Comparison of ENCODE assay signal across 8 cellular contexts in genomic region chr13:75481176-75482069, GRCh38. TPM values are rescaled to one million over a fixed set of nuclear protein-coding genes. Genes with fewer than 3 reads are reported as not detected.
A peak's percentile ranks its signal among the peaks of the same experiment; 100 is the strongest.
DNase-seq lines count a peak whose midpoint lies in the region; ATAC-seq lines count a peak whose summit lies in the region.

No MANE protein-coding gene starts in this region.

- intact Hi-C loops in right cardiac atrium (cut with DNase I) = loop anchor here (5.0 to 10.0 kb wide), 2 partner anchors 53 to 109 kb away; partner anchors contain the start of gene COMMD6 (in 1 of the 4)

- H3K36me3 ChIP-seq in NT2/D1 (ENCODE audit: insufficient read depth, insufficient read length, low read length) (no peaks in the 10 kb centered on the region), rectal smooth muscle tissue (ENCODE audit: control insufficient read depth, insufficient read depth, low read length) (no peaks in the 10 kb centered on the region)

- H3K4me3 ChIP-seq in NT2/D1 (ENCODE audit: insufficient read length, low read depth) (peak overlapping the region; percentile 68), right cardiac atrium (ENCODE audit: low read length) (peak overlapping the region; percentile 88), rectal smooth muscle tissue (ENCODE audit: low read length) (peak overlapping the region; percentile 75)

- POLR2A ChIA-PET in activated naive CD8-positive, alpha-beta T cell treated with anti-CD3 and anti-CD28 coated beads, Interleukin-2, amount 10 ng/mL, durations not matched to agents 7 days and 5 days (lab: Charles Lee) = interaction anchor here (0.8 kb wide), 1 partner anchor 155 kb away, joined by 3 read pairs; no protein-coding TSS in a partner anchor

- no peak overlapping the region for H3K27ac Mint-ChIP-seq in activated naive CD8-positive, alpha-beta T cell treated with anti-CD3 and anti-CD28 coated beads, Interleukin-2, amount 10 ng/mL, durations not matched to agents 7 days and 5 days

- peaks cover 10% of the 10 kb centered on the region for H3K4me1 Mint-ChIP-seq in activated naive CD8-positive, alpha-beta T cell treated with anti-CD3 and anti-CD28 coated beads, Interleukin-2, amount 10 ng/mL, durations not matched to agents 7 days and 5 days

- DNase-seq in AG20443 (ENCODE audit: low spot score) (peak; percentile 42), NT2/D1 (ENCODE audit: low read depth, low spot score) (no peak), right cardiac atrium (peak; percentile 42 to 79 (median 77)), NCI-H226 (no peak)
- peak; percentile 63 for DNase-seq in activated naive CD8-positive, alpha-beta T cell treated with anti-CD3 and anti-CD28 coated beads, Interleukin-2, amount 10 ng/mL, durations not matched to agents 7 days and 5 days

- no peaks in the 10 kb centered on the region for H3K9me3 ChIP-seq in NT2/D1 (ENCODE audit: insufficient read depth, low read length)
- H3K9me3 ChIP-seq in right cardiac atrium (ENCODE audit: control insufficient read depth, low read length) = no peaks in the 10 kb centered on the region

- no peaks in the 10 kb centered on the region for H3K9me3 Mint-ChIP-seq in activated naive CD8-positive, alpha-beta T cell treated with anti-CD3 and anti-CD28 coated beads, Interleukin-2, amount 10 ng/mL, durations not matched to agents 7 days and 5 days

- H3K36me3 Mint-ChIP-seq in activated naive CD8-positive, alpha-beta T cell treated with anti-CD3 and anti-CD28 coated beads, Interleukin-2, amount 10 ng/mL, durations not matched to agents 7 days and 5 days = no peaks in the 10 kb centered on the region

- H3K27ac ChIP-seq in right cardiac atrium (ENCODE audit: low read length) (peak overlapping the region; percentile 72), rectal smooth muscle tissue (ENCODE audit: low read depth, low read length) (no peak overlapping the region)

- H3K4me1 ChIP-seq in NT2/D1 (ENCODE audit: insufficient read depth, insufficient read length) (no peaks in the 10 kb centered on the region), right cardiac atrium (ENCODE audit: control insufficient read depth, insufficient read depth, low read length) (peaks cover 3% of the 10 kb centered on the region), rectal smooth muscle tissue (ENCODE audit: control insufficient read depth, insufficient read depth, low read length) (no peaks in the 10 kb centered on the region)

- H3K4me3 Mint-ChIP-seq in activated naive CD8-positive, alpha-beta T cell treated with anti-CD3 and anti-CD28 coated beads, Interleukin-2, amount 10 ng/mL, durations not matched to agents 7 days and 5 days = peak overlapping the region; percentile 80

- H3K27me3 ChIP-seq in NT2/D1 (ENCODE audit: insufficient read depth, insufficient read length) (peaks cover 4% of the 10 kb centered on the region), right cardiac atrium (ENCODE audit: control insufficient read depth, insufficient read depth) (no peaks in the 10 kb centered on the region), rectal smooth muscle tissue (ENCODE audit: control insufficient read depth, insufficient read depth, low read length) (no peaks in the 10 kb centered on the region)

- ATAC-seq in GM18861 (IDR thresholded peaks at IDR 0.05; ENCODE audit: unreplicated experiment) (peak; percentile 29), HG03060 (IDR thresholded peaks at IDR 0.05; ENCODE audit: low read depth, unreplicated experiment) (peak; percentile 12), right cardiac atrium (peak; percentile 55 to 61)
- peak; percentile 30 for ATAC-seq in activated naive CD8-positive, alpha-beta T cell treated with anti-CD3 and anti-CD28 coated beads, Interleukin-2, amount 10 ng/mL, durations not matched to agents 7 days and 5 days (ENCODE audit: low read depth)

- H3K27me3 Mint-ChIP-seq in activated naive CD8-positive, alpha-beta T cell treated with anti-CD3 and anti-CD28 coated beads, Interleukin-2, amount 10 ng/mL, durations not matched to agents 7 days and 5 days = peaks cover 76% of the 10 kb centered on the region

- H3K9ac ChIP-seq in NT2/D1 (ENCODE audit: insufficient read length, low read depth) = peak overlapping the region; percentile 79
- no peak overlapping the region for H3K9ac ChIP-seq in rectal smooth muscle tissue (ENCODE audit: low read length)

- under 1% methylated on average over 100 of the region's 100 CpGs for WGBS in right cardiac atrium

RNA-seq across cellular contexts. Expression of gene TBC1D4, which starts 0.5 kb away (rescaled TPM):
- 10 to 100 TPM; 19.4 to 21.0 TPM for total RNA-seq in activated naive CD8-positive, alpha-beta T cell treated with anti-CD3 and anti-CD28 coated beads, Interleukin-2, amount 10 ng/mL, durations not matched to agents 7 days and 5 days
- total RNA-seq in right cardiac atrium = 10 to 100 TPM; 51.2 to 69.4 (median 63.6) TPM
- polyA plus RNA-seq in right cardiac atrium = 28.3 TPM

RNA-seq across cellular contexts. Expression of gene COMMD6, which starts 56.2 kb away (rescaled TPM):
- total RNA-seq in activated naive CD8-positive, alpha-beta T cell treated with anti-CD3 and anti-CD28 coated beads, Interleukin-2, amount 10 ng/mL, durations not matched to agents 7 days and 5 days = 100 to 1,000 TPM; 150 to 168 TPM
- 100 to 1,000 TPM; 128 to 157 (median 138) TPM for total RNA-seq in right cardiac atrium
- 162 TPM for polyA plus RNA-seq in right cardiac atrium

Comparison
In these comparisons a context has a peak if more than half of its experiments do, and no peak if none do; other contexts are left out.
1. DNase-seq: peak in AG20443 (single experiment), activated naive CD8-positive, alpha-beta T cell treated with anti-CD3 and anti-CD28 coated beads, Interleukin-2, amount 10 ng/mL, durations not matched to agents 7 days and 5 days (single experiment) and right cardiac atrium (3 of 3); none in NT2/D1 (single experiment) and NCI-H226 (single experiment).
2. Peak in every context shown above with its lines, with median percentiles within 50 percentile points of each other: ATAC-seq and H3K4me3 ChIP-seq.